ENCODE assay signal across 29 cellular contexts in genomic region chr4:73984736-73985527, GRCh38. TPM values are rescaled to one million over a fixed set of nuclear protein-coding genes. Genes with fewer than 3 reads are reported as not detected.
DNase-seq lines count a peak whose midpoint lies in the region; ATAC-seq and TF ChIP-seq lines count a peak whose summit lies in the region.
"Had no signal": no experiment of that assay in that cellular context is flagged by ENCODE, and none has a peak within 500 bp of the region (broad histone marks: within the 10 kb centered on the region; RNA-seq: fewer than 3 reads in every experiment).

No MANE protein-coding gene starts in this region.

- no peak for TF ChIP-seq CTCF in epithelial cell of esophagus (IDR thresholded peaks at IDR 0.05; ENCODE audit: insufficient read depth, low read depth, low read length, missing control alignments)

- H3K9me3 ChIP-seq in HAP-1 = no peaks in the 10 kb centered on the region
- H3K9me3 ChIP-seq: esophagus squamous epithelium, left ventricle myocardium inferior, upper lobe of right lung had no signal

- in situ Hi-C loops in HAP-1 (cut with MboI; ENCODE audit: low sequenced_read_pairs) = no loop called here

- ATAC-seq in SK-N-SH treated with all-trans-retinoic acid at 6 μM for 48 hours (no peak), GM19035 (IDR thresholded peaks at IDR 0.05; ENCODE audit: unreplicated experiment) (no peak)
- ATAC-seq: naive thymus-derived CD8-positive, alpha-beta T cell; stimulated activated effector memory CD8-positive, alpha-beta T cell treated with anti-CD3 and anti-CD28 coated beads, Interleukin-12 subunit alpha, Interleukin-12 subunit beta, amount 100 ng/mL, for 72 hours; upper lobe of right lung had no signal

- DNase-seq in HAP-1 (ENCODE audit: low spot score in 2 of 2) (peak; percentile 10 to 46), LHCN-M2 (ENCODE audit: low read depth) (peak; percentile 60), epithelial cell of esophagus (ENCODE audit: low read depth) (peak; percentile 77), iPS-NIHi11 (ENCODE audit: low spot score) (peak; percentile 56), GF-D8 (lab: John Stamatoyannopoulos, UW) (no peak), NCI-H524 (lab: John Stamatoyannopoulos, UW) (no peak)
- DNase-seq: activated CD4-positive, alpha-beta T cell treated with anti-CD3 and anti-CD28 coated beads, Interleukin-2, amount 10 ng/mL, durations not matched to agents 24 days and 14 days; activated naive CD4-positive, alpha-beta T cell treated with anti-CD3 and anti-CD28 coated beads for 36 hours; brain microvascular endothelial cell; CD4-positive, alpha-beta T cell; DMS 273 treated with DMSO at 0.1 percent for 48 hours; effector memory CD4-positive, alpha-beta T cell; esophagus squamous epithelium; GDM1; Kasumi-1; left ventricle myocardium inferior; midbrain; naive thymus-derived CD8-positive, alpha-beta T cell; NCI-H1694; NCI-H2171; NCI-H524 treated with DMSO at 0.1 percent for 48 hours; retina; substantia nigra; upper lobe of right lung had no signal

- H3K27me3 ChIP-seq in HAP-1 (ENCODE audit: low read depth) = no peaks in the 10 kb centered on the region
- H3K27me3 ChIP-seq: brain microvascular endothelial cell, upper lobe of right lung had no signal

- H3K4me3 ChIP-seq in HAP-1 = no peak overlapping the region
- H3K4me3 ChIP-seq in epithelial cell of esophagus (ENCODE audit: low read length) = no peak overlapping the region
- H3K4me3 ChIP-seq: esophagus squamous epithelium, left ventricle myocardium inferior, upper lobe of right lung had no signal

- H3K4me1 ChIP-seq in HAP-1 = peaks cover 5% of the 10 kb centered on the region; the same call in 1 of the 2 replicates
- H3K4me1 ChIP-seq: left ventricle myocardium inferior, upper lobe of right lung had no signal

- no peaks in the 10 kb centered on the region for H3K36me3 ChIP-seq in HAP-1 (replicated peaks)
- H3K36me3 ChIP-seq: brain microvascular endothelial cell, esophagus squamous epithelium, left ventricle myocardium inferior, upper lobe of right lung had no signal

TF ChIP-seq in SK-N-SH treated with all-trans-retinoic acid at 6 μM for 48 hours, 23 proteins besides CTCF, POLR2A, EP300 and RAD21:
- TF ChIP-seq ZC3H10 (CRISPR knock-in tag; IDR thresholded peaks at IDR 0.05) (no peak), ZFP3 (CRISPR knock-in tag; IDR thresholded peaks at IDR 0.05) (no peak), ISL1 (CRISPR knock-in tag; IDR thresholded peaks at IDR 0.05) (no peak), ARNTL (CRISPR knock-in tag; IDR thresholded peaks at IDR 0.05; ENCODE audit: borderline replicate concordance, low read depth) (no peak), CSDC2 (CRISPR knock-in tag; IDR thresholded peaks at IDR 0.05) (no peak), PATZ1 (CRISPR knock-in tag; IDR thresholded peaks at IDR 0.05; ENCODE audit: borderline replicate concordance) (no peak), BACH2 (CRISPR knock-in tag; IDR thresholded peaks at IDR 0.05; ENCODE audit: borderline replicate concordance) (no peak), ZNF70 (CRISPR knock-in tag; IDR thresholded peaks at IDR 0.05) (no peak), ESRRG (CRISPR knock-in tag; IDR thresholded peaks at IDR 0.05) (no peak), RARB (CRISPR knock-in tag; IDR thresholded peaks at IDR 0.05) (no peak)

RNA-seq across cellular contexts. Expression of gene PPBP, which starts 3.1 kb away (rescaled TPM):
- 0.64 TPM in 1 of 2 replicates, not detected in the other for total RNA-seq in LHCN-M2 (2014; rRNA removed)
- polyA plus RNA-seq in LHCN-M2 (2012) = not detected
- total RNA-seq: activated CD4-positive, alpha-beta T cell treated with anti-CD3 and anti-CD28 coated beads, Interleukin-2, amount 10 ng/mL, durations not matched to agents 24 days and 14 days; activated naive CD4-positive, alpha-beta T cell treated with anti-CD3 and anti-CD28 coated beads for 36 hours; naive thymus-derived CD8-positive, alpha-beta T cell; T-helper 2 cell treated with Interferon-gamma antibody and Interleukin-4, amounts not matched to agents 100 ng/mL and 5 ng/mL, for 36 hours had no signal

RNA-seq across cellular contexts. Expression of gene PF4, which starts 3.1 kb away (rescaled TPM):
- total RNA-seq in LHCN-M2 (2014; rRNA removed) = not detected in 2 replicates
- polyA plus RNA-seq in LHCN-M2 (2012) = not detected
- total RNA-seq: activated CD4-positive, alpha-beta T cell treated with anti-CD3 and anti-CD28 coated beads, Interleukin-2, amount 10 ng/mL, durations not matched to agents 24 days and 14 days; activated naive CD4-positive, alpha-beta T cell treated with anti-CD3 and anti-CD28 coated beads for 36 hours; CD4-positive, alpha-beta T cell; esophagus squamous epithelium; naive thymus-derived CD8-positive, alpha-beta T cell; osteoblast; T-helper 2 cell treated with Interferon-gamma antibody and Interleukin-4, amounts not matched to agents 100 ng/mL and 5 ng/mL, for 36 hours had no signal
- polyA plus RNA-seq: naive thymus-derived CD8-positive, alpha-beta T cell had no signal

RNA-seq across cellular contexts. Expression of gene CXCL5, which starts 13.5 kb away (rescaled TPM):
- 0.06 TPM in 1 of 2 replicates, not detected in the other for total RNA-seq in LHCN-M2 (2014; rRNA removed)
- polyA plus RNA-seq in LHCN-M2 (2012) = 0.05 TPM
- total RNA-seq: activated CD4-positive, alpha-beta T cell treated with anti-CD3 and anti-CD28 coated beads, Interleukin-2, amount 10 ng/mL, durations not matched to agents 24 days and 14 days; activated naive CD4-positive, alpha-beta T cell treated with anti-CD3 and anti-CD28 coated beads for 36 hours; CD4-positive, alpha-beta T cell; left ventricle myocardium inferior; naive thymus-derived CD8-positive, alpha-beta T cell; T-helper 2 cell treated with Interferon-gamma antibody and Interleukin-4, amounts not matched to agents 100 ng/mL and 5 ng/mL, for 36 hours had no signal
- polyA plus RNA-seq: naive thymus-derived CD8-positive, alpha-beta T cell had no signal

RNA-seq across cellular contexts. Expression of gene CXCL3, which starts 53.6 kb away (rescaled TPM):
- 8.7 and 16.0 TPM in 2 replicates for total RNA-seq in LHCN-M2 (2014; rRNA removed)
- 4.1 TPM for polyA plus RNA-seq in LHCN-M2 (2012)
- total RNA-seq: activated CD4-positive, alpha-beta T cell treated with anti-CD3 and anti-CD28 coated beads, Interleukin-2, amount 10 ng/mL, durations not matched to agents 24 days and 14 days; activated naive CD4-positive, alpha-beta T cell treated with anti-CD3 and anti-CD28 coated beads for 36 hours; naive thymus-derived CD8-positive, alpha-beta T cell; T-helper 2 cell treated with Interferon-gamma antibody and Interleukin-4, amounts not matched to agents 100 ng/mL and 5 ng/mL, for 36 hours had no signal
- polyA plus RNA-seq: naive thymus-derived CD8-positive, alpha-beta T cell had no signal

Comparison
In these comparisons a context has a peak if more than half of its experiments do, and no peak if none do; other contexts are left out.
1. DNase-seq: peak in HAP-1 (2 of 2), LHCN-M2 (single experiment), epithelial cell of esophagus (single experiment) and iPS-NIHi11 (single experiment); none in GF-D8 (single experiment) and NCI-H524 (0 of 2).